20 cellular contexts compared by ENCODE assay signal in the genomic region with DNA sequence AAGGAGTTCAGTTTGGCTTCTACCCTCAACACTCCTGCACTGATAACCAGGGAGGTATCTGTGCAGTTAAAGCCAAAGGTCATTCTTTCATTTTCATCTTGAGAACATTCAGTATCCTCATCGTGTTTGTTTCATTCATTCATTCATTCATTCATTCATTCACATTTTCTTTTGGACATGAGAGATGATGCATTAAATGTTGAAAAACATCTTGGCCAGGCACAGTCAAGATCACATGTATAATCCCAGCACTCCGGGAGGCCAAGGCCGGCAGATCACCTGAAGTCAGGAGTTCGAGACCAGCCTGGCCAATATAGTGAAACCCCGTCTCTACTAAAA. TPM values are rescaled to one million over a fixed set of nuclear protein-coding genes. Genes with fewer than 3 reads are reported as not detected.
DNase-seq lines count a peak whose midpoint lies in the region; ATAC-seq and TF ChIP-seq lines count a peak whose summit lies in the region.
"Had no signal": no experiment of that assay in that cellular context is flagged by ENCODE, and none has a peak within 500 bp of the region (broad histone marks: within the 10 kb centered on the region; RNA-seq: fewer than 3 reads in every experiment).

No MANE protein-coding gene starts in this region.

- peak overlapping the region; percentile 20 for H3K4me3 Mint-ChIP-seq in CD8-positive, alpha-beta T cell
- H3K4me3 Mint-ChIP-seq in activated B cell treated with CpG ODN at 0.5 μM for 24 hours (peak overlapping the region; percentile 40), immature natural killer cell (peak overlapping the region in 3 of 5 donors; percentile 1 to 59 (median 12))

- no peak overlapping the region for H3K27ac ChIP-seq in BLaER1
- no peak overlapping the region for H3K27ac ChIP-seq in CD8-positive, alpha-beta T cell (ENCODE audit: low read depth, low read length)
- H3K27ac ChIP-seq: heart left ventricle, left ventricle myocardium inferior, right atrium auricular region, thyroid gland, WERI-Rb-1 had no signal

- H3K36me3 Mint-ChIP-seq in CD8-positive, alpha-beta T cell = peaks cover 28% of the 10 kb centered on the region
- H3K36me3 Mint-ChIP-seq in activated B cell treated with CpG ODN at 0.5 μM for 24 hours (ENCODE audit: low read depth) = peaks cover 46% of the 10 kb centered on the region
- H3K36me3 Mint-ChIP-seq in immature natural killer cell = peaks cover 0 to 21% (median 5%) of the 10 kb centered on the region in 3 donors

- peaks cover 100% of the 10 kb centered on the region for H4K20me1 ChIP-seq in BLaER1

- H3K36me3 ChIP-seq in BLaER1 = peaks cover 81% of the 10 kb centered on the region
- H3K36me3 ChIP-seq in CD8-positive, alpha-beta T cell (ENCODE audit: insufficient read depth, low read length) = no peaks in the 10 kb centered on the region
- H3K36me3 ChIP-seq: HAP-1, heart left ventricle, left ventricle myocardium inferior, MG63, right atrium auricular region, thyroid gland, WERI-Rb-1 had no signal

- H3K4me1 Mint-ChIP-seq in CD8-positive, alpha-beta T cell (ENCODE audit: low read depth) = peaks cover 80% of the 10 kb centered on the region
- H3K4me1 Mint-ChIP-seq in activated B cell treated with CpG ODN at 0.5 μM for 24 hours = peaks cover 86% of the 10 kb centered on the region
- peaks cover 89 to 94% of the 10 kb centered on the region in 2 donors for H3K4me1 Mint-ChIP-seq in immature natural killer cell

- ATAC-seq in CD8-positive, alpha-beta T cell = no peak
- no peak for ATAC-seq in activated B cell treated with CpG ODN at 0.5 μM for 24 hours (ENCODE audit: low read depth)
- no peak for ATAC-seq in GM21367 (IDR thresholded peaks at IDR 0.05; ENCODE audit: unreplicated experiment)
- no peak for ATAC-seq in GM19467 (IDR thresholded peaks at IDR 0.05; ENCODE audit: unreplicated experiment)
- no peak for ATAC-seq in GM19351 (IDR thresholded peaks at IDR 0.05; ENCODE audit: unreplicated experiment)
- ATAC-seq: heart left ventricle, PC-3 had no signal

- no peaks in the 10 kb centered on the region for H3K9me3 Mint-ChIP-seq in CD8-positive, alpha-beta T cell
- H3K9me3 Mint-ChIP-seq in activated B cell treated with CpG ODN at 0.5 μM for 24 hours = no peaks in the 10 kb centered on the region
- H3K9me3 Mint-ChIP-seq in immature natural killer cell = no peaks in the 10 kb centered on the region

- no peak for TF ChIP-seq CTCF in CD8-positive, alpha-beta T cell (IDR thresholded peaks at IDR 0.05)
- no peak for TF ChIP-seq CTCF in activated B cell treated with CpG ODN at 0.5 μM for 24 hours (IDR thresholded peaks at IDR 0.05)

- intact Hi-C loops in CD8-positive, alpha-beta T cell (cut with DNase I, micrococcal nuclease) = no loop called here
- intact Hi-C loops in activated B cell treated with CpG ODN at 0.5 μM for 24 hours (cut with micrococcal nuclease) = loop anchor here (1.0 kb wide), 1 partner anchor 8 kb away; no protein-coding TSS in a partner anchor

- no peaks in the 10 kb centered on the region for H3K27me3 Mint-ChIP-seq in CD8-positive, alpha-beta T cell (ENCODE audit: low read depth)
- H3K27me3 Mint-ChIP-seq in activated B cell treated with CpG ODN at 0.5 μM for 24 hours (no peaks in the 10 kb centered on the region), immature natural killer cell (ENCODE audit: low read depth in 3 of 3) (peaks cover 0 to 4% (median 2%) of the 10 kb centered on the region in 3 donors)

- H3K9me3 ChIP-seq in BLaER1 = peaks cover 3% of the 10 kb centered on the region
- no peaks in the 10 kb centered on the region for H3K9me3 ChIP-seq in CD8-positive, alpha-beta T cell (ENCODE audit: low read length)
- H3K9me3 ChIP-seq: HAP-1, heart left ventricle, left ventricle myocardium inferior, MG63, right atrium auricular region, thyroid gland had no signal

- peak overlapping the region; percentile 66 for H3K4me2 ChIP-seq in BLaER1

- H3K27ac Mint-ChIP-seq in CD8-positive, alpha-beta T cell = peak overlapping the region; percentile 88
- H3K27ac Mint-ChIP-seq in activated B cell treated with CpG ODN at 0.5 μM for 24 hours (peak overlapping the region; percentile 82), immature natural killer cell (peak overlapping the region in 5 of 6 donors; percentile 67 to 92 (median 85))

- peaks cover 99% of the 10 kb centered on the region for H3K4me1 ChIP-seq in BLaER1
- peaks cover 96% of the 10 kb centered on the region for H3K4me1 ChIP-seq in CD8-positive, alpha-beta T cell (ENCODE audit: insufficient read depth, low read length)
- H3K4me1 ChIP-seq: HAP-1, left ventricle myocardium inferior, right atrium auricular region, thyroid gland had no signal

- no peak overlapping the region for H3K4me3 ChIP-seq in BLaER1
- no peak overlapping the region for H3K4me3 ChIP-seq in CD8-positive, alpha-beta T cell (ENCODE audit: low read depth, low read length)
- H3K4me3 ChIP-seq: HAP-1, heart left ventricle, left ventricle myocardium inferior, MG63, right atrium auricular region, thyroid gland had no signal

- CTCF ChIA-PET in CD8-positive, alpha-beta T cell (lab: Charles Lee) = interaction anchor here (0.8 to 1.9 kb wide), 2 partner anchors 14 to 30 kb away, joined by 3 to 5 read pairs; no protein-coding TSS in a partner anchor
- CTCF ChIA-PET in activated B cell treated with CpG ODN at 0.5 μM for 24 hours (lab: Charles Lee) = interaction anchor here (1.6 kb wide), 1 partner anchor 8 kb away, joined by 3 read pairs; no protein-coding TSS in a partner anchor

- no peaks in the 10 kb centered on the region for H3K27me3 ChIP-seq in BLaER1
- H3K27me3 ChIP-seq in CD8-positive, alpha-beta T cell (ENCODE audit: insufficient read depth, low read length) = no peaks in the 10 kb centered on the region
- H3K27me3 ChIP-seq: heart left ventricle, MG63, right atrium auricular region, thyroid gland had no signal

- POLR2A ChIA-PET in CD8-positive, alpha-beta T cell (lab: Charles Lee) = interaction anchor here (1.7 kb wide), 2 partner anchors 17 to 33 kb away, joined by 5 to 6 read pairs; no protein-coding TSS in a partner anchor
- POLR2A ChIA-PET in activated B cell treated with CpG ODN at 0.5 μM for 24 hours (lab: Charles Lee) = interaction anchor here (0.7 to 2.0 kb wide), 3 partner anchors 9 to 35 kb away, joined by 3 to 5 read pairs (median 4); a partner anchor contains a TSS

- DNase-seq in CD8-positive, alpha-beta T cell = no peak
- DNase-seq in activated B cell treated with CpG ODN at 0.5 μM for 24 hours (no peak), immature natural killer cell (no peak), NCI-H2227 treated with DMSO at 0.1 percent for 48 hours (lab: John Stamatoyannopoulos, UW) (no peak)
- DNase-seq: activated gamma-delta T cell, heart left ventricle, left ventricle myocardium inferior, MG63, occipital lobe, PC-3, T-helper 2 cell, thyroid gland had no signal

- H3K9ac ChIP-seq in BLaER1 = no peak overlapping the region

RNA-seq across cellular contexts. Expression of a gene that starts 34.3 kb away (rescaled TPM):
- 10 to 100 TPM; 36.4 to 36.8 TPM for total RNA-seq in CD8-positive, alpha-beta T cell
- total RNA-seq in activated B cell treated with CpG ODN at 0.5 μM for 24 hours = 79.1 and 85.5 TPM in 2 replicates
- polyA plus RNA-seq in immature natural killer cell = 10 to 100 TPM; 22.0 to 83.5 (median 29.8) TPM
- total RNA-seq: chondrocyte, PC-3 had no signal
